In genomic region chr3:11154953-11155325, GRCh38 we compare ENCODE assay signal across 9 cellular contexts. TPM values are rescaled to one million over a fixed set of nuclear protein-coding genes. Genes with fewer than 3 reads are reported as not detected.
DNase-seq lines count a peak whose midpoint lies in the region; ATAC-seq and TF ChIP-seq lines count a peak whose summit lies in the region.
"Had no signal": no experiment of that assay in that cellular context is flagged by ENCODE, and none has a peak within 500 bp of the region (broad histone marks: within the 10 kb centered on the region; RNA-seq: fewer than 3 reads in every experiment).

No MANE protein-coding gene starts in this region.

- H3K9ac ChIP-seq in mucosa of rectum (ENCODE audit: low read depth in 1 of 2, low read length in 2 of 2), result peak overlapping the region; percentile 6 to 48

- ATAC-seq in heart left ventricle (peak in 1 of 4 donors; percentile 8), Right ventricle myocardium superior (ENCODE audit: poor library complexity) (no peak), HG02571 (IDR thresholded peaks at IDR 0.05; ENCODE audit: unreplicated experiment) (no peak)

- H3K27ac ChIP-seq in heart left ventricle, result peak overlapping the region in 6 of 12 donors; percentile 10 to 72 (median 52)
- peak overlapping the region in 1 of 2 donors; percentile 43 for H3K27ac ChIP-seq in mucosa of rectum (ENCODE audit: low read depth in 2 of 2, low read length in 2 of 2)

- WGBS in heart left ventricle, 4 donors, result 3 to 4% (median 3%) methylated on average over 9 to 10 of the region's 10 CpGs

- intact Hi-C loops in heart left ventricle (cut with DNase I), result loop anchor here (2.0 to 10.0 kb wide), 8 partner anchors 47 to 182 kb away; no protein-coding TSS in a partner anchor
- intact Hi-C loops in Right ventricle myocardium superior (cut with DNase I), result loop anchor here (5.0 kb wide), 1 partner anchor 47 kb away; no protein-coding TSS in a partner anchor

- H3K9me3 ChIP-seq in heart left ventricle (no peaks in the 10 kb centered on the region), mucosa of rectum (ENCODE audit: control insufficient read depth in 2 of 2, low read length in 2 of 2) (no peaks in the 10 kb centered on the region)

- H3K36me3 ChIP-seq in heart left ventricle (no peaks in the 10 kb centered on the region), mucosa of rectum (ENCODE audit: control insufficient read depth in 2 of 2, insufficient read depth in 2 of 2, low read length in 2 of 2) (no peaks in the 10 kb centered on the region)

- no peak for TF ChIP-seq POLR2A in heart left ventricle (IDR thresholded peaks at IDR 0.05)

- H3K4me1 ChIP-seq in heart left ventricle (peaks cover 0 to 65% (median 11%) of the 10 kb centered on the region in 12 donors), mucosa of rectum (ENCODE audit: control insufficient read depth in 2 of 2, insufficient read depth in 2 of 2, low read length in 2 of 2) (peaks cover 12% of the 10 kb centered on the region in 2 donors)

- DNase-seq in heart left ventricle (no peak), Right ventricle myocardium superior (no peak), dermis blood vessel endothelial cell (peak; percentile 54), NOMO-1 (lab: John Stamatoyannopoulos, UW; ENCODE audit: unreplicated experiment in 2 of 2) (no peak), T1000 (lab: John Stamatoyannopoulos, UW) (no peak), SIG-M5 treated with dmso at 0.1 percent for 504 hours (lab: John Stamatoyannopoulos, UW; ENCODE audit: unreplicated experiment) (no peak)
- DNase-seq: DMS79 treated with DMSO at 0.1 percent for 48 hours had no signal

- H3K27me3 ChIP-seq in heart left ventricle (peaks cover 0 to 24% (median 10%) of the 10 kb centered on the region in 9 donors), mucosa of rectum (ENCODE audit: control insufficient read depth in 2 of 2, insufficient read depth in 2 of 2, low read length in 2 of 2) (peaks cover 9 to 16% of the 10 kb centered on the region in 2 donors)

- peak overlapping the region; percentile 42 to 68 (median 55) for H3K4me3 ChIP-seq in heart left ventricle
- peak overlapping the region; percentile 55 to 73 for H3K4me3 ChIP-seq in mucosa of rectum (ENCODE audit: low read length in 2 of 2)

- TF ChIP-seq CTCF in heart left ventricle (IDR thresholded peaks at IDR 0.05), result no peak

RNA-seq across cellular contexts. Expression of gene HRH1, which starts 0.6 kb away (rescaled TPM):
- total RNA-seq in heart left ventricle (1 to 10 TPM in 6 of 9 donors, under 1 TPM in 3; 0.40 to 4.3 (median 1.4) TPM), Right ventricle myocardium superior (1.3 TPM), dermis blood vessel endothelial cell (6.1 TPM in 2 replicates)
- 1 to 10 TPM in 1 of 2 donors, under 1 TPM in 1; 0.61 to 1.3 TPM for polyA plus RNA-seq in heart left ventricle
